ENCODE assay signal across 8 cellular contexts in genomic region chr11:62787005-62787759, GRCh38. TPM values are rescaled to one million over a fixed set of nuclear protein-coding genes. Genes with fewer than 3 reads are reported as not detected.
A peak's percentile ranks its signal among the peaks of the same experiment; 100 is the strongest.
DNase-seq lines count a peak whose midpoint lies in the region; TF ChIP-seq lines count a peak whose summit lies in the region.

Gene TMEM179B, plus strand, starts transcription at chr11:62787402. Its CDS starts 30 bp downstream, at chr11:62787432.

- H3K9ac ChIP-seq in subcutaneous abdominal adipose tissue (ENCODE audit: low read length in 5 of 5), result peak within 1 kb of the TSS; percentile 66 to 90 (median 85)

- DNase-seq in G401 (ENCODE audit: low spot score), result peak; percentile 99
- DNase-seq in H7, result peak; percentile 98
- DNase-seq in MG63, result peak; percentile 97
- peak; percentile 79 for DNase-seq in SHP77 treated with DMSO at 0.1 percent for 48 hours (lab: John Stamatoyannopoulos, UW)
- peak; percentile 85 for DNase-seq in activated gamma-delta T cell (lab: John Stamatoyannopoulos, UW)
- peak; percentile 96 to 99 for DNase-seq in foreskin fibroblast

- no peak within 1 kb of the TSS for H2AFZ ChIP-seq in neuron (ENCODE audit: low read depth, low read length)

- TF ChIP-seq CTCF in foreskin fibroblast (IDR thresholded peaks at IDR 0.05; ENCODE audit: low read depth, low read length), result peak; percentile 67

- H3K27me3 ChIP-seq in H7 (ENCODE audit: control insufficient read depth, insufficient read depth, low read length), result no peaks in the 10 kb centered on the region
- H3K27me3 ChIP-seq in MG63, result no peaks in the 10 kb centered on the region
- H3K27me3 ChIP-seq in neuron (ENCODE audit: insufficient read depth, low read length), result no peaks in the 10 kb centered on the region
- H3K27me3 ChIP-seq in subcutaneous abdominal adipose tissue (ENCODE audit: control insufficient read depth in 5 of 5, insufficient read depth in 4 of 5, low read length in 5 of 5), result no peaks in the 10 kb centered on the region

- H3K36me3 ChIP-seq in H7 (replicated peaks; ENCODE audit: control insufficient read depth, insufficient read depth, low read length) (peaks cover 13% of the 10 kb centered on the region), MG63 (peaks cover 37% of the 10 kb centered on the region), neuron (ENCODE audit: insufficient read depth, low read length) (peaks cover 45% of the 10 kb centered on the region), subcutaneous abdominal adipose tissue (ENCODE audit: control insufficient read depth in 5 of 5, insufficient read depth in 5 of 5, low read length in 5 of 5) (peaks cover 0 to 26% (median 21%) of the 10 kb centered on the region in 5 donors)

- H3K27ac ChIP-seq in subcutaneous abdominal adipose tissue (ENCODE audit: low read depth, low read length), result peak within 1 kb of the TSS; percentile 90

- in situ Hi-C loops in G401 (cut with HindIII; ENCODE audit: low sequenced_read_pairs), result no loop called here

- H3K4me1 ChIP-seq in neuron (ENCODE audit: insufficient read depth, low read length) (peaks cover 20% of the 10 kb centered on the region), subcutaneous abdominal adipose tissue (ENCODE audit: control insufficient read depth in 5 of 5, insufficient read depth in 5 of 5, low read length in 5 of 5) (peaks cover 14 to 51% (median 43%) of the 10 kb centered on the region in 5 donors)

- peak within 1 kb of the TSS; percentile 93 for H3K4me3 ChIP-seq in H7 (ENCODE audit: insufficient read depth, low read depth, low read length)
- H3K4me3 ChIP-seq in MG63, result peak within 1 kb of the TSS; percentile 71
- peak within 1 kb of the TSS; percentile 67 to 96 for H3K4me3 ChIP-seq in foreskin fibroblast (ENCODE audit: low read depth in 1 of 2, low read length in 2 of 2)
- H3K4me3 ChIP-seq in neuron (ENCODE audit: low read length), result peak within 1 kb of the TSS; percentile 95
- H3K4me3 ChIP-seq in subcutaneous abdominal adipose tissue (ENCODE audit: low read depth in 1 of 5, low read length in 5 of 5), result peak within 1 kb of the TSS; percentile 77 to 99 (median 98)

- H3K9me3 ChIP-seq in MG63, result no peaks in the 10 kb centered on the region
- no peaks in the 10 kb centered on the region for H3K9me3 ChIP-seq in neuron (ENCODE audit: low read length)
- no peaks in the 10 kb centered on the region for H3K9me3 ChIP-seq in subcutaneous abdominal adipose tissue (ENCODE audit: control insufficient read depth in 5 of 5, low read length in 5 of 5)

RNA-seq across cellular contexts. Expression of gene TMEM179B, which starts in this region (rescaled TPM):
- 33.6 and 103 TPM in 2 replicates for total RNA-seq in G401 (2014; rRNA removed; shearing (Covaris generic))
- 50.1 and 55.2 TPM in 2 replicates for total RNA-seq in H7 (2014; rRNA removed; shearing (Covaris generic))
- total RNA-seq in MG63 (2014; rRNA removed; shearing (Covaris generic); ENCODE audit: low replicate concordance), result 27.5 and 46.6 TPM in 2 replicates

Comparison
In these comparisons a context has a peak if more than half of its experiments do, and no peak if none do; other contexts are left out.
1. Peak in every context shown above with its lines: DNase-seq, H3K4me3 ChIP-seq and H3K27ac ChIP-seq.